18 cellular contexts compared by ENCODE assay signal in genomic region chr17:46991618-46992017, GRCh38. TPM values are rescaled to one million over a fixed set of nuclear protein-coding genes. Genes with fewer than 3 reads are reported as not detected.
A peak's percentile ranks its signal among the peaks of the same experiment; 100 is the strongest.
DNase-seq lines count a peak whose midpoint lies in the region; ATAC-seq, FAIRE-seq and TF ChIP-seq lines count a peak whose summit lies in the region.
"Had no signal": no experiment of that assay in that cellular context is flagged by ENCODE, and none has a peak within 500 bp of the region (broad histone marks: within the 10 kb centered on the region; RNA-seq: fewer than 3 reads in every experiment).

No MANE protein-coding gene starts in this region.

- BruUV-seq in OCI-LY7 (replicated peaks; lab: Mats Ljungman, UMichigan) (no TSS peak), HepG2 (replicated peaks; lab: Mats Ljungman, UMichigan) (no TSS peak), mammary epithelial cell (replicated peaks; lab: Mats Ljungman, UMichigan) (no TSS peak)

- in situ Hi-C loops in HepG2 (cut with HindIII; ENCODE audit: extremely low pct_ligation_motif_present, low pct_unique_long_range_greater_than_20kb) (no loop called here), mammary epithelial cell (cut with MboI; ENCODE audit: low sequenced_read_pairs in 2 of 2) (no loop called here)

- no peaks in the 10 kb centered on the region; the same call in 1 of the 2 replicates for H3K36me3 ChIP-seq in OCI-LY7 (ENCODE audit: insufficient read depth, low read length)
- no peaks in the 10 kb centered on the region for H3K36me3 ChIP-seq in HepG2 (replicated peaks in 1 of 2; ENCODE audit: control insufficient read depth in 1 of 2, insufficient read depth in 2 of 2, low read length in 2 of 2)
- no peaks in the 10 kb centered on the region for H3K36me3 ChIP-seq in mammary epithelial cell (ENCODE audit: insufficient read depth, low read length)
- H3K36me3 ChIP-seq in hepatocyte (replicated peaks; ENCODE audit: insufficient read depth, low read depth) = no peaks in the 10 kb centered on the region

- no peak for TF ChIP-seq RAD21 in HepG2 (CRISPR knock-in tag; IDR thresholded peaks at IDR 0.05)

- DNase-seq in NCI-H2171 treated with DMSO at 0.1 percent for 48 hours (lab: John Stamatoyannopoulos, UW) (peak; percentile 50), NCI-H2171 (lab: John Stamatoyannopoulos, UW) (no peak), OCI-LY7 (ENCODE audit: low spot score) (peak; percentile 89), HepG2 (ENCODE audit: low spot score) (no peak), mammary epithelial cell (no peak), foreskin keratinocyte (no peak), substantia nigra (lab: John Stamatoyannopoulos, UW) (no peak), hepatocyte (ENCODE audit: low spot score) (no peak)
- DNase-seq: 8988T, Calu3, EL, NCI-H1048, NCI-H510A, SHP77 had no signal

- no peaks in the 10 kb centered on the region for H3K79me2 ChIP-seq in OCI-LY7 (ENCODE audit: insufficient read depth, low read depth, low read length)
- H3K79me2 ChIP-seq in HepG2 (ENCODE audit: insufficient read depth, low read length) = no peaks in the 10 kb centered on the region
- H3K79me2 ChIP-seq in mammary epithelial cell (ENCODE audit: insufficient read depth, low read length) = no peaks in the 10 kb centered on the region
- no peaks in the 10 kb centered on the region for H3K79me2 ChIP-seq in hepatocyte

- H3K9ac ChIP-seq in HepG2 (ENCODE audit: insufficient read depth, low read depth, low read length) = no peak overlapping the region
- H3K9ac ChIP-seq in mammary epithelial cell (ENCODE audit: insufficient read depth, low read length) = no peak overlapping the region

- peak overlapping the region; percentile 89 for H2AFZ ChIP-seq in OCI-LY7 (ENCODE audit: low read length)
- H2AFZ ChIP-seq in HepG2 (ENCODE audit: low read length) = no peak overlapping the region
- no peak overlapping the region for H2AFZ ChIP-seq in mammary epithelial cell (ENCODE audit: low read depth, low read length)
- H2AFZ ChIP-seq in hepatocyte = no peak overlapping the region

- 0% methylated on average over 1 of the region's 1 CpG for WGBS in HepG2 (ENCODE audit: low lambda C conversion rate)
- WGBS in mammary epithelial cell (ENCODE audit: low coverage, missing lambda C conversion rate) = 71% methylated on average over 1 of the region's 1 CpG
- WGBS in hepatocyte (ENCODE audit: low lambda C conversion rate, missing lambda C conversion rate) = 57% methylated on average over 1 of the region's 1 CpG

- TF ChIP-seq POLR2A in HepG2 (IDR thresholded peaks at IDR 0.05; ENCODE audit: insufficient read depth in 1 of 2, low read depth in 2 of 2, low read length in 2 of 2) = no peak

- peaks cover 70% of the 10 kb centered on the region for H3K4me1 ChIP-seq in OCI-LY7 (ENCODE audit: insufficient read depth, low read length, poor library complexity, severe bottlenecking)
- H3K4me1 ChIP-seq in HepG2 (ENCODE audit: insufficient read depth, low read length) = no peaks in the 10 kb centered on the region
- no peaks in the 10 kb centered on the region for H3K4me1 ChIP-seq in mammary epithelial cell (ENCODE audit: insufficient read depth, low read length)
- no peaks in the 10 kb centered on the region for H3K4me1 ChIP-seq in foreskin keratinocyte
- H3K4me1 ChIP-seq in hepatocyte (ENCODE audit: insufficient read depth) = no peaks in the 10 kb centered on the region

- no peaks in the 10 kb centered on the region for H3K9me2 ChIP-seq in OCI-LY7 (ENCODE audit: insufficient read depth, low read length)
- H3K9me2 ChIP-seq in hepatocyte (replicated peaks; ENCODE audit: insufficient read depth) = no peaks in the 10 kb centered on the region

- H3K4me3 ChIP-seq in OCI-LY7 (ENCODE audit: low read depth, low read length, poor library complexity, severe bottlenecking) = peak overlapping the region; percentile 49
- H3K4me3 ChIP-seq in HepG2 (replicated peaks in 1 of 3; ENCODE audit: insufficient read depth in 1 of 3, low read depth in 2 of 3, low read length in 3 of 3) = no peak overlapping the region
- H3K4me3 ChIP-seq in mammary epithelial cell (replicated peaks in 1 of 3; ENCODE audit: insufficient read depth in 1 of 3, low read depth in 2 of 3, low read length in 3 of 3) = no peak overlapping the region
- no peak overlapping the region for H3K4me3 ChIP-seq in hepatocyte

- no peak for FAIRE-seq in HepG2 (lab: Jason Lieb, UNC)
- FAIRE-seq: HTR-8/SVneo, RCC 7860 had no signal

- POLR2A ChIA-PET in OCI-LY7 (lab: Charles Lee) = interaction anchor here (0.8 to 1.0 kb wide), 6 partner anchors 9 to 73 kb away, joined by 3 to 5 read pairs (median 3); no protein-coding TSS in a partner anchor
- POLR2A ChIA-PET in HepG2 (lab: Yijun Ruan, JAX) = no interaction called here

- H3K27ac ChIP-seq in OCI-LY7 (ENCODE audit: low read depth, low read length, poor library complexity, severe bottlenecking) (peak overlapping the region; percentile 92), HepG2 (ENCODE audit: extremely low read length, insufficient read depth, low read length) (no peak overlapping the region), mammary epithelial cell (ENCODE audit: insufficient read depth, low read depth, low read length) (no peak overlapping the region), foreskin keratinocyte (no peak overlapping the region), substantia nigra (ENCODE audit: low read depth, low read length, poor library complexity, severe bottlenecking) (no peak overlapping the region), hepatocyte (no peak overlapping the region)

- TF ChIP-seq EP300 in HepG2 (IDR thresholded peaks at IDR 0.05; ENCODE audit: low read depth in 2 of 2, low read length in 2 of 2) = no peak
- no peak for TF ChIP-seq EP300 in HepG2 (CRISPR knock-in tag; IDR thresholded peaks at IDR 0.05; ENCODE audit: borderline replicate concordance)

- CTCF ChIA-PET in OCI-LY7 (lab: Charles Lee; ENCODE audit: unreplicated experiment) = interaction anchor here (0.6 to 1.1 kb wide), 2 partner anchors 20 to 49 kb away, joined by 3 to 6 read pairs; no protein-coding TSS in a partner anchor
- CTCF ChIA-PET in HepG2 (lab: Yijun Ruan, JAX; ENCODE audit: low intra/inter-chr PET ratio, low total read pairs) = no interaction called here
- CTCF ChIA-PET in mammary epithelial cell (lab: Charles Lee; ENCODE audit: low non-redundant PET) = no interaction called here

- ATAC-seq in HepG2 = no peak
- no peak for ATAC-seq in foreskin keratinocyte
- ATAC-seq: HCT116 had no signal

- H3K4me2 ChIP-seq in OCI-LY7 (ENCODE audit: low read length) (peak overlapping the region; percentile 67), HepG2 (ENCODE audit: low read depth, low read length) (no peak overlapping the region), mammary epithelial cell (ENCODE audit: insufficient read depth, low read depth, low read length) (no peak overlapping the region), hepatocyte (no peak overlapping the region)

- H3K9me3 ChIP-seq in OCI-LY7 (ENCODE audit: low read length) = no peaks in the 10 kb centered on the region
- H3K9me3 ChIP-seq in HepG2 (ENCODE audit: low read length) = no peaks in the 10 kb centered on the region
- no peaks in the 10 kb centered on the region for H3K9me3 ChIP-seq in mammary epithelial cell (replicated peaks; ENCODE audit: insufficient read depth, low read length)
- no peaks in the 10 kb centered on the region for H3K9me3 ChIP-seq in hepatocyte (ENCODE audit: low read depth)

- intact Hi-C loops in OCI-LY7 (cut with micrococcal nuclease; ENCODE audit: unreplicated experiment) = no loop called here
- intact Hi-C loops in HepG2 (cut with micrococcal nuclease; ENCODE audit: unreplicated experiment) = no loop called here
- intact Hi-C loops in mammary epithelial cell (cut with micrococcal nuclease) = no loop called here

- dilution Hi-C loops in mammary epithelial cell (cut with HindIII; ENCODE audit: low sequenced_read_pairs) = no loop called here

- peaks cover 0 to 1% of the 10 kb centered on the region in 2 experiments; a peak in 1 of 5 replicates for H3K27me3 ChIP-seq in HepG2 (ENCODE audit: control insufficient read depth in 1 of 2, insufficient read depth in 2 of 2, low read length in 2 of 2)
- H3K27me3 ChIP-seq in mammary epithelial cell (ENCODE audit: insufficient read depth, low read length) = no peaks in the 10 kb centered on the region
- peaks cover 16% of the 10 kb centered on the region for H3K27me3 ChIP-seq in foreskin keratinocyte
- H3K27me3 ChIP-seq in hepatocyte = peaks cover 14% of the 10 kb centered on the region

- H4K20me1 ChIP-seq in OCI-LY7 (ENCODE audit: insufficient read depth, low read length) (no peaks in the 10 kb centered on the region), HepG2 (ENCODE audit: insufficient read depth, low read length) (no peaks in the 10 kb centered on the region), mammary epithelial cell (ENCODE audit: insufficient read depth, low read length) (no peaks in the 10 kb centered on the region), hepatocyte (ENCODE audit: insufficient read depth, poor library complexity, severe bottlenecking) (no peaks in the 10 kb centered on the region)

- no peak for TF ChIP-seq CTCF in OCI-LY7 (conservative IDR thresholded peaks at IDR 0.05; ENCODE audit: low read length)
- TF ChIP-seq CTCF in HepG2 (CRISPR knock-in tag; IDR thresholded peaks at IDR 0.05) = no peak
- no peak for TF ChIP-seq CTCF in mammary epithelial cell (conservative IDR thresholded peaks at IDR 0.05 in 1 of 2, IDR thresholded peaks at IDR 0.05 in 1 of 2; ENCODE audit: extremely low read depth in 1 of 2, insufficient read depth in 1 of 2, low read depth in 1 of 2, low read length in 2 of 2)
- TF ChIP-seq CTCF in foreskin keratinocyte (conservative IDR thresholded peaks at IDR 0.05) = no peak
- no peak for TF ChIP-seq CTCF in hepatocyte (IDR thresholded peaks at IDR 0.05; ENCODE audit: poor library complexity)

RNA-seq across cellular contexts. Expression of gene RPRML, which starts 12.6 kb away (rescaled TPM):
- 8.8 and 12.8 TPM in 2 replicates for total RNA-seq in OCI-LY7 (2014; rRNA removed; shearing (Covaris generic))
- total RNA-seq in OCI-LY7 (2022) (0.57 and 1.2 TPM in 2 replicates), HepG2 (2016; rRNA removed; fragmentation: Illumina TruSeq; extraction: Trizol) (not detected in 2 replicates), mammary epithelial cell (not detected), foreskin keratinocyte (not detected in 2 replicates), hepatocyte (not detected in 2 replicates)
- not detected in 2 replicates for total RNA-seq in HepG2 (2016; cell fraction: cytosol; rRNA removed; fragmentation: Illumina TruSeq; extraction: Trizol; ENCODE audit: low read depth)
- not detected in 2 replicates for total RNA-seq in HepG2 (2016; cell fraction: insoluble cytoplasmic fraction; rRNA removed; fragmentation: Illumina TruSeq; extraction: Trizol)
- not detected in 2 replicates for total RNA-seq in HepG2 (2016; cell fraction: membrane; rRNA removed; fragmentation: Illumina TruSeq; extraction: Trizol)
- not detected in 2 replicates for total RNA-seq in HepG2 (2016; cell fraction: nucleus; rRNA removed; fragmentation: Illumina TruSeq; extraction: Trizol)
- polyA plus RNA-seq in HepG2 (2011; rRNA removed) (not detected in 2 replicates), mammary epithelial cell (not detected), foreskin keratinocyte (not detected in 2 replicates), hepatocyte (not detected in 2 replicates)
- polyA plus RNA-seq in HepG2 (2011; cell fraction: cytosol; rRNA removed) = not detected in 2 replicates
- not detected in 2 replicates for polyA plus RNA-seq in HepG2 (2011; cell fraction: nucleus; rRNA removed)
- polyA plus RNA-seq in HepG2 (2012) = 0.17 TPM in 1 of 2 replicates, not detected in the other
- not detected in 2 replicates for polyA plus RNA-seq in HepG2 (2016; cell fraction: cytosol; fragmentation: Illumina TruSeq; extraction: Trizol; ENCODE audit: low read depth)
- polyA plus RNA-seq in HepG2 (2016; cell fraction: insoluble cytoplasmic fraction; fragmentation: Illumina TruSeq; extraction: Trizol; ENCODE audit: low read depth) = not detected in 2 replicates
- polyA plus RNA-seq in HepG2 (2016; cell fraction: membrane; fragmentation: Illumina TruSeq; extraction: Trizol; ENCODE audit: low read depth) = not detected in 2 replicates
- polyA plus RNA-seq in HepG2 (2016; cell fraction: nucleus; fragmentation: Illumina TruSeq; extraction: Trizol; ENCODE audit: insufficient read depth, low read depth) = not detected in 2 replicates
- polyA minus RNA-seq in HepG2 (2011; rRNA and poly(A)+ RNA removed; ENCODE audit: low replicate concordance) = not detected in 2 replicates
- not detected in 2 replicates for polyA minus RNA-seq in HepG2 (2011; cell fraction: cytosol; rRNA and poly(A)+ RNA removed)
- not detected in 2 replicates for polyA minus RNA-seq in HepG2 (2011; cell fraction: nucleus; rRNA and poly(A)+ RNA removed)
- polyA minus RNA-seq in mammary epithelial cell = not detected
- total RNA-seq: Calu3 had no signal
- polyA plus RNA-seq: CD14-positive monocyte had no signal

Comparison
In these comparisons a context has a peak if more than half of its experiments do, and no peak if none do; other contexts are left out.
1. DNase-seq: peak in NCI-H2171 treated with DMSO at 0.1 percent for 48 hours (single experiment) and OCI-LY7 (single experiment); none in NCI-H2171 (single experiment), HepG2 (single experiment), mammary epithelial cell (single experiment), foreskin keratinocyte (0 of 2), substantia nigra (0 of 49) and hepatocyte (single experiment).